1 cellular context compared by ENCODE assay signal in the genomic region with DNA sequence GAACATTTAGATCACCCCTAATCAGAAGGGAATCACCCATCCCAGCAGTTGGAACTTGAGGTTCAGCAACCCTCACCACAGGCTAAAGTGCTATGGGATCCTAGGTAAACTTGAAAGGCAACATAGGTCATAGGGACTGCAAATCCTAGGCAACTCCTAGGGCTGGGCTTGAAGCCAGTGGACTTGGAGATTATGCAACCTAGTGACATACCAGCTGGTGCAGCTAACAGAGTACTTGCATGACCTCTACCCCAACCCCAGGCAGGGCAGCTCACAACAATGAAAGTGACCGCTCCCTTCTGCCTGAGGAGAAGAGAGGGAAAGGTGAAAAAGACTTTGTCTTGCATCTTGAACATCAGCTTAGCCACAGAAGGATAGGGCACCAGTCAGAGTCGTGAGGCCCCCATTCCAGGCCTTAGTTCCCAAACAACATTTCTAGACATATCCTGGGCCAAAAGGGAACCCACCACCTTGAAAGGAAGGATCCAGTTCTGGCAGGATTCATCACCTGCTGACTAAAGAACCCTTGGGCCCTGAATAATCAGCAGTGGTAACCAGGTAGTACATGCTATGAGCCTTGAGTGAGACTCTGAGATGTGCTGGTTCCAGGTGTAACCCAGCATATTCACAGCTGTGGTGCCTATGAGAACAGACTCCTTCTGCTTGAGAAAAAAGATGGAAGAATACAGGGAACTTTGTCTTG.
TF ChIP-seq lines count a peak whose summit lies in the region.

No MANE protein-coding gene starts in this region.

TF ChIP-seq in K562, 482 proteins besides CTCF, POLR2A, EP300 and RAD21 (continued from another document):
- TF ChIP-seq, protein P1, sequence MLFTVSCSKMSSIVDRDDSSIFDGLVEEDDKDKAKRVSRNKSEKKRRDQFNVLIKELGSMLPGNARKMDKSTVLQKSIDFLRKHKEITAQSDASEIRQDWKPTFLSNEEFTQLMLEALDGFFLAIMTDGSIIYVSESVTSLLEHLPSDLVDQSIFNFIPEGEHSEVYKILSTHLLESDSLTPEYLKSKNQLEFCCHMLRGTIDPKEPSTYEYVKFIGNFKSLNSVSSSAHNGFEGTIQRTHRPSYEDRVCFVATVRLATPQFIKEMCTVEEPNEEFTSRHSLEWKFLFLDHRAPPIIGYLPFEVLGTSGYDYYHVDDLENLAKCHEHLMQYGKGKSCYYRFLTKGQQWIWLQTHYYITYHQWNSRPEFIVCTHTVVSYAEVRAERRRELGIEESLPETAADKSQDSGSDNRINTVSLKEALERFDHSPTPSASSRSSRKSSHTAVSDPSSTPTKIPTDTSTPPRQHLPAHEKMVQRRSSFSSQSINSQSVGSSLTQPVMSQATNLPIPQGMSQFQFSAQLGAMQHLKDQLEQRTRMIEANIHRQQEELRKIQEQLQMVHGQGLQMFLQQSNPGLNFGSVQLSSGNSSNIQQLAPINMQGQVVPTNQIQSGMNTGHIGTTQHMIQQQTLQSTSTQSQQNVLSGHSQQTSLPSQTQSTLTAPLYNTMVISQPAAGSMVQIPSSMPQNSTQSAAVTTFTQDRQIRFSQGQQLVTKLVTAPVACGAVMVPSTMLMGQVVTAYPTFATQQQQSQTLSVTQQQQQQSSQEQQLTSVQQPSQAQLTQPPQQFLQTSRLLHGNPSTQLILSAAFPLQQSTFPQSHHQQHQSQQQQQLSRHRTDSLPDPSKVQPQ (CRISPR knock-in tag; IDR thresholded peaks at IDR 0.05; ENCODE audit: borderline replicate concordance), result no peak
- TF ChIP-seq ZNF707 (CRISPR knock-in tag; conservative IDR thresholded peaks at IDR 0.05) (no peak), ZNF766 (CRISPR knock-in tag; conservative IDR thresholded peaks at IDR 0.05) (no peak), TFAM (CRISPR knock-in tag; conservative IDR thresholded peaks at IDR 0.05) (no peak), GABPB2 (CRISPR knock-in tag; conservative IDR thresholded peaks at IDR 0.05) (no peak), CEBPG (CRISPR knock-in tag; IDR thresholded peaks at IDR 0.05) (peak; percentile 73), CEBPG (tag; conservative IDR thresholded peaks at IDR 0.05 in 1 of 2, IDR thresholded peaks at IDR 0.05 in 1 of 2) (peak; percentile 69 to 89; a peak in 3 of 4 replicates), CAMTA2 (CRISPR knock-in tag; conservative IDR thresholded peaks at IDR 0.05) (no peak), ZNF584 (CRISPR knock-in tag; IDR thresholded peaks at IDR 0.05; ENCODE audit: low read depth) (peak; percentile 35; the same call in 1 of the 2 replicates), SMAD4 (CRISPR knock-in tag; conservative IDR thresholded peaks at IDR 0.05) (peak; percentile 28; the same call in 1 of the 2 replicates), CEBPB (tag; IDR thresholded peaks at IDR 0.05) (peak; percentile 89), SOX6 (IDR thresholded peaks at IDR 0.05) (peak; percentile 14; the same call in 1 of the 2 replicates), ESRRA (IDR thresholded peaks at IDR 0.05; ENCODE audit: borderline replicate concordance, low read depth) (peak; percentile 71; the same call in 1 of the 2 replicates), CXXC5 (CRISPR knock-in tag; IDR thresholded peaks at IDR 0.05) (peak; percentile 18; the same call in 1 of the 2 replicates), NCOR1 (IDR thresholded peaks at IDR 0.05) (no peak), NFIC (IDR thresholded peaks at IDR 0.05) (peak; percentile 25; the same call in 1 of the 2 replicates), ATF7 (IDR thresholded peaks at IDR 0.05) (peak; percentile 44; the same call in 1 of the 2 replicates), NR2C1 (IDR thresholded peaks at IDR 0.05) (no peak), NR2C1 (tag; IDR thresholded peaks at IDR 0.05) (peak; percentile 82), ZNF175 (CRISPR knock-in tag; IDR thresholded peaks at IDR 0.05; ENCODE audit: low read depth) (peak; percentile 93), HLTF (IDR thresholded peaks at IDR 0.05) (no peak), NR2C2 (CRISPR knock-in tag; IDR thresholded peaks at IDR 0.05) (no peak), NR2C2 (tag; IDR thresholded peaks at IDR 0.05) (peak; percentile 85), MBD2 (IDR thresholded peaks at IDR 0.05; ENCODE audit: borderline replicate concordance, low read depth) (no peak)
- TF ChIP-seq, protein P2, sequence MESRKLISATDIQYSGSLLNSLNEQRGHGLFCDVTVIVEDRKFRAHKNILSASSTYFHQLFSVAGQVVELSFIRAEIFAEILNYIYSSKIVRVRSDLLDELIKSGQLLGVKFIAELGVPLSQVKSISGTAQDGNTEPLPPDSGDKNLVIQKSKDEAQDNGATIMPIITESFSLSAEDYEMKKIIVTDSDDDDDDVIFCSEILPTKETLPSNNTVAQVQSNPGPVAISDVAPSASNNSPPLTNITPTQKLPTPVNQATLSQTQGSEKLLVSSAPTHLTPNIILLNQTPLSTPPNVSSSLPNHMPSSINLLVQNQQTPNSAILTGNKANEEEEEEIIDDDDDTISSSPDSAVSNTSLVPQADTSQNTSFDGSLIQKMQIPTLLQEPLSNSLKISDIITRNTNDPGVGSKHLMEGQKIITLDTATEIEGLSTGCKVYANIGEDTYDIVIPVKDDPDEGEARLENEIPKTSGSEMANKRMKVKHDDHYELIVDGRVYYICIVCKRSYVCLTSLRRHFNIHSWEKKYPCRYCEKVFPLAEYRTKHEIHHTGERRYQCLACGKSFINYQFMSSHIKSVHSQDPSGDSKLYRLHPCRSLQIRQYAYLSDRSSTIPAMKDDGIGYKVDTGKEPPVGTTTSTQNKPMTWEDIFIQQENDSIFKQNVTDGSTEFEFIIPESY (CRISPR knock-in tag; IDR thresholded peaks at IDR 0.05), result no peak
- TF ChIP-seq, protein P3, sequence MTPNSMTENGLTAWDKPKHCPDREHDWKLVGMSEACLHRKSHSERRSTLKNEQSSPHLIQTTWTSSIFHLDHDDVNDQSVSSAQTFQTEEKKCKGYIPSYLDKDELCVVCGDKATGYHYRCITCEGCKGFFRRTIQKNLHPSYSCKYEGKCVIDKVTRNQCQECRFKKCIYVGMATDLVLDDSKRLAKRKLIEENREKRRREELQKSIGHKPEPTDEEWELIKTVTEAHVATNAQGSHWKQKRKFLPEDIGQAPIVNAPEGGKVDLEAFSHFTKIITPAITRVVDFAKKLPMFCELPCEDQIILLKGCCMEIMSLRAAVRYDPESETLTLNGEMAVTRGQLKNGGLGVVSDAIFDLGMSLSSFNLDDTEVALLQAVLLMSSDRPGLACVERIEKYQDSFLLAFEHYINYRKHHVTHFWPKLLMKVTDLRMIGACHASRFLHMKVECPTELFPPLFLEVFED (CRISPR knock-in tag; conservative IDR thresholded peaks at IDR 0.05), result no peak
- TF ChIP-seq, protein P4, sequence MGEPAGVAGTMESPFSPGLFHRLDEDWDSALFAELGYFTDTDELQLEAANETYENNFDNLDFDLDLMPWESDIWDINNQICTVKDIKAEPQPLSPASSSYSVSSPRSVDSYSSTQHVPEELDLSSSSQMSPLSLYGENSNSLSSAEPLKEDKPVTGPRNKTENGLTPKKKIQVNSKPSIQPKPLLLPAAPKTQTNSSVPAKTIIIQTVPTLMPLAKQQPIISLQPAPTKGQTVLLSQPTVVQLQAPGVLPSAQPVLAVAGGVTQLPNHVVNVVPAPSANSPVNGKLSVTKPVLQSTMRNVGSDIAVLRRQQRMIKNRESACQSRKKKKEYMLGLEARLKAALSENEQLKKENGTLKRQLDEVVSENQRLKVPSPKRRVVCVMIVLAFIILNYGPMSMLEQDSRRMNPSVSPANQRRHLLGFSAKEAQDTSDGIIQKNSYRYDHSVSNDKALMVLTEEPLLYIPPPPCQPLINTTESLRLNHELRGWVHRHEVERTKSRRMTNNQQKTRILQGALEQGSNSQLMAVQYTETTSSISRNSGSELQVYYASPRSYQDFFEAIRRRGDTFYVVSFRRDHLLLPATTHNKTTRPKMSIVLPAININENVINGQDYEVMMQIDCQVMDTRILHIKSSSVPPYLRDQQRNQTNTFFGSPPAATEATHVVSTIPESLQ (CRISPR knock-in tag; IDR thresholded peaks at IDR 0.05), result no peak
- TF ChIP-seq, protein P5, sequence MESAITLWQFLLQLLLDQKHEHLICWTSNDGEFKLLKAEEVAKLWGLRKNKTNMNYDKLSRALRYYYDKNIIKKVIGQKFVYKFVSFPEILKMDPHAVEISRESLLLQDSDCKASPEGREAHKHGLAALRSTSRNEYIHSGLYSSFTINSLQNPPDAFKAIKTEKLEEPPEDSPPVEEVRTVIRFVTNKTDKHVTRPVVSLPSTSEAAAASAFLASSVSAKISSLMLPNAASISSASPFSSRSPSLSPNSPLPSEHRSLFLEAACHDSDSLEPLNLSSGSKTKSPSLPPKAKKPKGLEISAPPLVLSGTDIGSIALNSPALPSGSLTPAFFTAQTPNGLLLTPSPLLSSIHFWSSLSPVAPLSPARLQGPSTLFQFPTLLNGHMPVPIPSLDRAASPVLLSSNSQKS (CRISPR knock-in tag; IDR thresholded peaks at IDR 0.05), result no peak
- TF ChIP-seq, protein P6, sequence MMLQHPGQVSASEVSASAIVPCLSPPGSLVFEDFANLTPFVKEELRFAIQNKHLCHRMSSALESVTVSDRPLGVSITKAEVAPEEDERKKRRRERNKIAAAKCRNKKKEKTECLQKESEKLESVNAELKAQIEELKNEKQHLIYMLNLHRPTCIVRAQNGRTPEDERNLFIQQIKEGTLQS (IDR thresholded peaks at IDR 0.05), result peak; percentile 61; the same call in 1 of the 2 replicates
- TF ChIP-seq, protein P6 (CRISPR knock-in tag; conservative IDR thresholded peaks at IDR 0.05), result no peak
TF ChIP-seq in K562: peak in this region for 16.
